In the genomic region with DNA sequence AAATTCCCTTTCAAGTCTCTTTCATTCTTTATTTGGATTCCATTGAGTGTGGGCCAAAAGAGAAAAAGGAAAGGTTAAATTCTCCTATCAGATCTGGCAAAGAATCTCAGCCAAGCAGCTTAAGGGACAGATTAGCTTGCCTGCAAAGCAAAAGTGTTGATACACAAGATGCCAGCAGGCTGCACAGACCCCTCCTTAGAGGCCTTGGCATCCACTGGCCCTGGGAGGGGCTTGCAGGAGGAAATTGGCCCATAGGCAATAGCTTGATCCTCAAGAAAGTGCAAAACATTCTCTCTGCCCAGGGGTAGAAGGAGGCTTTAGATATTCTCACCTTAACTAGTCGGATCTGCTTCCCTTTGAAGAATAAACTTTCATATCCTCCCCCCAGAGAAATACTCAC, we compare ENCODE assay signal across 23 cellular contexts.
"Had no signal": no experiment of that assay in that cellular context is flagged by ENCODE, and none has a peak within 500 bp of the region (broad histone marks: within the 10 kb centered on the region; RNA-seq: fewer than 3 reads in every experiment).

No MANE protein-coding gene starts in this region.

- H3K4me3 ChIP-seq: coronary artery, esophagus squamous epithelium, right atrium auricular region, SJSA1, skin epidermis had no signal

- H3K4me1 ChIP-seq: SJSA1 had no signal

- H3K27me3 ChIP-seq: esophagus squamous epithelium, neutrophil, right atrium auricular region, SJSA1 had no signal

- H3K27ac ChIP-seq: coronary artery, neutrophil, right atrium auricular region, SJSA1 had no signal

- DNase-seq: activated CD4-positive, alpha-beta T cell treated with anti-CD3 and anti-CD28 coated beads for 1 hour; activated CD4-positive, alpha-beta T cell treated with anti-CD3 and anti-CD28 coated beads, Interleukin-2, amount 50 U/mL, for 4 hours; activated naive CD4-positive, alpha-beta T cell treated with anti-CD3 and anti-CD28 coated beads for 36 hours; activated naive CD8-positive, alpha-beta T cell treated with anti-CD3 and anti-CD28 coated beads, Interleukin-2, amount 50 U/mL, for 24 hours; activated T-cell treated with anti-CD3 and anti-CD28 coated beads for 4 hours; central memory CD4-positive, alpha-beta T cell; effector CD8-positive, alpha-beta T cell; esophagus squamous epithelium; naive thymus-derived CD8-positive, alpha-beta T cell; posterior cingulate gyrus; stimulated activated CD4-positive, alpha-beta T cell treated with anti-CD3 and anti-CD28 coated beads, Interleukin-15, amount 100 ng/mL, for 24 hours; stimulated activated CD4-positive, alpha-beta T cell treated with anti-CD3 and anti-CD28 coated beads, Interleukin-4, amount 100 ng/mL, for 24 hours; stimulated activated naive CD4-positive, alpha-beta T cell; substantia nigra; T-helper 9 cell; trophoblast cell had no signal

- ATAC-seq: activated naive CD8-positive, alpha-beta T cell treated with anti-CD3 and anti-CD28 coated beads, Interleukin-2, amount 50 U/mL, for 24 hours; naive thymus-derived CD8-positive, alpha-beta T cell had no signal

- H3K36me3 ChIP-seq: esophagus squamous epithelium, neutrophil, right atrium auricular region, SJSA1 had no signal

- H3K9me3 ChIP-seq: esophagus squamous epithelium, neutrophil, right atrium auricular region, SJSA1 had no signal

- FAIRE-seq: endothelial cell of umbilical vein, islet of Langerhans had no signal
